30 cellular contexts compared by ENCODE assay signal in genomic region chr16:26240807-26241206, GRCh38.
"Had no signal": no experiment of that assay in that cellular context is flagged by ENCODE, and none has a peak within 500 bp of the region (broad histone marks: within the 10 kb centered on the region; RNA-seq: fewer than 3 reads in every experiment).

No MANE protein-coding gene starts in this region.

- H3K27ac ChIP-seq: brain microvascular endothelial cell, esophagus muscularis mucosa, foreskin keratinocyte, gastrocnemius medialis, heart left ventricle had no signal

- DNase-seq: activated CD4-positive, alpha-beta memory T cell treated with anti-CD3 and anti-CD28 coated beads for 36 hours; activated CD4-positive, alpha-beta T cell treated with anti-CD3 and anti-CD28 coated beads for 36 hours; activated CD4-positive, alpha-beta T cell treated with anti-CD3 and anti-CD28 coated beads, Interleukin-2, amount 10 ng/mL, durations not matched to agents 24 days and 14 days; activated CD4-positive, CD25-positive, alpha-beta regulatory T cell; activated CD4-positive, CD25-positive, alpha-beta regulatory T cell treated with anti-CD3 and anti-CD28 coated beads, Interleukin-2, amount 50 U/mL, for 72 hours; activated CD8-positive, alpha-beta memory T cell treated with anti-CD3 and anti-CD28 coated beads, Interleukin-2, amount 10 ng/mL, durations not matched to agents 7 days and 5 days; activated CD8-positive, alpha-beta memory T cell treated with anti-CD3 and anti-CD28 coated beads, Interleukin-2, amount 50 U/mL, for 4 hours; activated CD8-positive, alpha-beta T cell treated with anti-CD3 and anti-CD28 coated beads, Interleukin-2, amount 10 ng/mL, durations not matched to agents 7 days and 5 days; activated gamma-delta T cell; activated naive CD4-positive, alpha-beta T cell; activated naive CD4-positive, alpha-beta T cell treated with anti-CD3 and anti-CD28 coated beads, Interleukin-2, amount 10 ng/mL, durations not matched to agents 7 days and 5 days; activated naive CD8-positive, alpha-beta T cell treated with anti-CD3 and anti-CD28 coated beads, Interleukin-2, amount 10 ng/mL, durations not matched to agents 7 days and 5 days; activated T-cell treated with anti-CD3 and anti-CD28 coated beads, Interleukin-2, amount 50 U/mL, for 24 hours; activated T-cell treated with anti-CD3 and anti-CD28 coated beads, Interleukin-2, amount 50 U/mL, for 72 hours; brain microvascular endothelial cell; cortex of kidney; dermis blood vessel endothelial cell; effector CD4-positive, alpha-beta T cell; effector memory CD8-positive, alpha-beta T cell; erythroblast; foreskin keratinocyte; gastrocnemius medialis; glutamatergic neuron; heart left ventricle; T-helper 2 cell had no signal

- ATAC-seq: activated CD4-positive, alpha-beta T cell treated with anti-CD3 and anti-CD28 coated beads for 36 hours; activated CD8-positive, alpha-beta memory T cell treated with anti-CD3 and anti-CD28 coated beads, Interleukin-2, amount 10 ng/mL, durations not matched to agents 7 days and 5 days; activated CD8-positive, alpha-beta T cell treated with anti-CD3 and anti-CD28 coated beads, Interleukin-2, amount 10 ng/mL, durations not matched to agents 7 days and 5 days; activated naive CD4-positive, alpha-beta T cell treated with anti-CD3 and anti-CD28 coated beads, Interleukin-2, amount 50 U/mL, for 72 hours; activated T-cell treated with anti-CD3 and anti-CD28 coated beads, Interleukin-2, amount 50 U/mL, for 72 hours; effector memory CD8-positive, alpha-beta T cell; foreskin keratinocyte; gastrocnemius medialis; heart left ventricle had no signal

- H3K36me3 ChIP-seq: brain microvascular endothelial cell, esophagus muscularis mucosa, gastrocnemius medialis, heart left ventricle had no signal

- H3K4me3 ChIP-seq: esophagus muscularis mucosa, gastrocnemius medialis, heart left ventricle had no signal

- H3K9me3 ChIP-seq: gastrocnemius medialis had no signal

- H3K27me3 ChIP-seq: brain microvascular endothelial cell, esophagus muscularis mucosa, foreskin keratinocyte, gastrocnemius medialis had no signal

- H3K4me1 ChIP-seq: esophagus muscularis mucosa, foreskin keratinocyte, gastrocnemius medialis, heart left ventricle had no signal

- FAIRE-seq: astrocyte, bronchial epithelial cell, colon had no signal
